Comparison of ENCODE assay signal across 8 cellular contexts in the genomic region with DNA sequence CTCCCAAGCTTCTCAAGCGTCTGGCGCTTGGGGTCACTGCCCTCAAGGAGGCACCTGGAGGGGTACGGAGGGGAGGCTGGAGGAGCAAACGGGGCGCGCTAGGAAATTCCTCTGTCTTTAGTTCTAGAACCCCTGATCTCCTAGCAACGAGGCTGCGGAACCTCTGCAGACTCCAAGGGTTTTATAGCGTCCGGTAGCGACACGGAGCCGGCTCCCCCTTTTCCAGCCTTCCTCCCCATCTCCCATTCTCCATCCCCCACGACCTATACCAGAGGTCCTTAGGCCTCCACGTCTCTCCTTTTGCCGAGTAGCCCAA. TPM values are rescaled to one million over a fixed set of nuclear protein-coding genes. Genes with fewer than 3 reads are reported as not detected.
A peak's percentile ranks its signal among the peaks of the same experiment; 100 is the strongest.
DNase-seq lines count a peak whose midpoint lies in the region; ATAC-seq, FAIRE-seq and TF ChIP-seq lines count a peak whose summit lies in the region.

No MANE protein-coding gene starts in this region.

- no peak for ATAC-seq in CD8-positive, alpha-beta T cell
- ATAC-seq in HG03139 (IDR thresholded peaks at IDR 0.05; ENCODE audit: unreplicated experiment): no peak
- no peak for ATAC-seq in GM21526 (IDR thresholded peaks at IDR 0.05; ENCODE audit: low FRiP score, unreplicated experiment)

- H4K20me1 ChIP-seq in OCI-LY3 (ENCODE audit: insufficient read depth, low read length) (no peaks in the 10 kb centered on the region), H1 (replicated peaks in 1 of 2; ENCODE audit: control insufficient read depth in 1 of 2, insufficient read depth in 2 of 2, low read length in 2 of 2) (peaks cover 0 to 5% of the 10 kb centered on the region in 2 experiments)

- peaks cover 9% of the 10 kb centered on the region for H3K79me1 ChIP-seq in H1 (ENCODE audit: low read depth, low read length)

- DNase-seq in CD8-positive, alpha-beta T cell: no peak
- DNase-seq in H1 (ENCODE audit: low read depth in 1 of 2, low spot score in 2 of 2): no peak
- DNase-seq in osteocyte (ENCODE audit: extremely low spot score, unreplicated experiment): no peak
- no peak for DNase-seq in DMS 273 (lab: John Stamatoyannopoulos, UW; ENCODE audit: unreplicated experiment)
- DNase-seq in dedifferentiated amniotic fluid mesenchymal stem cell (ENCODE audit: extremely low spot score): no peak

- 0 out of 3 replicates have a peak, but pooled peaks of 1 of the 2 experiments have one; percentile 55 for TF ChIP-seq POLR2A in H1 (IDR thresholded peaks at IDR 0.05; ENCODE audit: control extremely low read depth in 1 of 2, low read depth in 2 of 2, low read length in 2 of 2)

- H4K8ac ChIP-seq in H1 (ENCODE audit: extremely low read depth, insufficient read depth, low read length): peak overlapping the region; percentile 89; the same call in 1 of the 2 replicates

- no peak for TF ChIP-seq EP300 in H1 (IDR thresholded peaks at IDR 0.05; ENCODE audit: borderline replicate concordance in 1 of 2, low read depth in 2 of 2, low read length in 2 of 2)

- peaks cover 34% of the 10 kb centered on the region for H3K36me3 Mint-ChIP-seq in CD8-positive, alpha-beta T cell
- H3K36me3 Mint-ChIP-seq in osteocyte (ENCODE audit: unreplicated experiment): peaks cover 15% of the 10 kb centered on the region

- 37% methylated on average over 16 of the region's 16 CpGs; no CpG with 5 or more reads in 1 of the 2 experiments for WGBS in H1 (ENCODE audit: extremely low coverage in 1 of 2, insufficient coverage in 1 of 2, insufficient read length in 1 of 2, insufficient replicate concordance in 2 of 2, low coverage in 1 of 2, low lambda C conversion rate in 2 of 2, missing lambda C conversion rate in 1 of 2), 2 experiments

- H2BK15ac ChIP-seq in H1 (ENCODE audit: low read length): peak overlapping the region; percentile 99

- H3K4me1 Mint-ChIP-seq in CD8-positive, alpha-beta T cell (ENCODE audit: low read depth): peaks cover 26% of the 10 kb centered on the region
- H3K4me1 Mint-ChIP-seq in osteocyte (ENCODE audit: unreplicated experiment): peaks cover 16% of the 10 kb centered on the region

- TF ChIP-seq RAD21 in H1 (IDR thresholded peaks at IDR 0.05 in 1 of 2, conservative IDR thresholded peaks at IDR 0.05 in 1 of 2; ENCODE audit: low read depth in 2 of 2, low read length in 2 of 2): peak; percentile 31 to 41; a peak in 3 of 4 replicates

- H2BK12ac ChIP-seq in H1 (ENCODE audit: low read depth, low read length): peak overlapping the region; percentile 39; the same call in 1 of the 2 replicates

- H4K5ac ChIP-seq in H1 (ENCODE audit: insufficient read length, low read depth, low read length): peak overlapping the region; percentile 22

- peak overlapping the region; percentile 71 for H2BK5ac ChIP-seq in H1 (ENCODE audit: low read depth, low read length)

- no peaks in the 10 kb centered on the region for H3K27me3 Mint-ChIP-seq in CD8-positive, alpha-beta T cell (ENCODE audit: low read depth)
- no peaks in the 10 kb centered on the region for H3K27me3 Mint-ChIP-seq in osteocyte (ENCODE audit: unreplicated experiment)

- no peaks in the 10 kb centered on the region for H3K9me3 ChIP-seq in CD8-positive, alpha-beta T cell (ENCODE audit: low read length)
- no peaks in the 10 kb centered on the region for H3K9me3 ChIP-seq in OCI-LY3 (ENCODE audit: insufficient read depth, low read length)
- no peaks in the 10 kb centered on the region for H3K9me3 ChIP-seq in H1 (ENCODE audit: insufficient read depth in 2 of 2, low read depth in 1 of 2, low read length in 1 of 2)

- peak overlapping the region; percentile 98 for H3K4me2 ChIP-seq in OCI-LY3 (ENCODE audit: low read length)
- H3K4me2 ChIP-seq in H1 (ENCODE audit: insufficient read depth in 1 of 2, low read depth in 2 of 2, low read length in 2 of 2): peak overlapping the region; percentile 64 to 95

- CTCF ChIA-PET in CD8-positive, alpha-beta T cell (lab: Charles Lee): interaction anchor here (0.7 to 1.7 kb wide), 7 partner anchors 9 to 172 kb away, joined by 3 to 4 read pairs (median 3); a partner anchor contains a TSS
- CTCF ChIA-PET in H1 (lab: Charles Lee; ENCODE audit: partially characterized antibody): interaction anchor here (1.0 to 4.9 kb wide), 8 partner anchors 11 to 74 kb away, joined by 3 to 21 read pairs (median 6); a partner anchor contains a TSS

- H3K27me3 ChIP-seq in CD8-positive, alpha-beta T cell (ENCODE audit: insufficient read depth, low read length): no peaks in the 10 kb centered on the region
- H3K27me3 ChIP-seq in OCI-LY3 (ENCODE audit: low read depth, low read length) (no peaks in the 10 kb centered on the region), H1 (replicated peaks in 1 of 4; ENCODE audit: control insufficient read depth in 3 of 4, extremely low read depth in 1 of 4, insufficient read depth in 3 of 4, low read length in 3 of 4) (no peaks in the 10 kb centered on the region)

- no peak overlapping the region for H3K4me3 ChIP-seq in CD8-positive, alpha-beta T cell (ENCODE audit: low read depth, low read length)
- H3K4me3 ChIP-seq in OCI-LY3 (ENCODE audit: low read length): peak overlapping the region; percentile 84
- peak overlapping the region; percentile 8 to 89 (median 39); a peak in 6 of 8 replicates for H3K4me3 ChIP-seq in H1 (ENCODE audit: extremely low read depth in 1 of 4, insufficient read depth in 2 of 4, low read depth in 3 of 4, low read length in 4 of 4)

- H3K23ac ChIP-seq in H1 (ENCODE audit: insufficient read length): no peak overlapping the region

- peaks cover 8% of the 10 kb centered on the region; the same call in 1 of the 2 replicates for H3K23me2 ChIP-seq in H1 (ENCODE audit: low read depth, low read length)

- H4K91ac ChIP-seq in H1 (replicated peaks; ENCODE audit: insufficient read length, low read length): peak overlapping the region; percentile 15

- H3K9me3 Mint-ChIP-seq in CD8-positive, alpha-beta T cell: no peaks in the 10 kb centered on the region
- H3K9me3 Mint-ChIP-seq in osteocyte (ENCODE audit: unreplicated experiment): no peaks in the 10 kb centered on the region

- peak; percentile 7 for TF ChIP-seq CTCF in CD8-positive, alpha-beta T cell (IDR thresholded peaks at IDR 0.05)
- no peak for TF ChIP-seq CTCF in OCI-LY3 (IDR thresholded peaks at IDR 0.05; ENCODE audit: low read depth, low read length)
- TF ChIP-seq CTCF in H1 (IDR thresholded peaks at IDR 0.05; ENCODE audit: control extremely low read depth in 1 of 3, insufficient read depth in 1 of 3, low read depth in 1 of 3, low read length in 3 of 3): no peak
- no peak for TF ChIP-seq CTCF in osteocyte (IDR thresholded peaks at IDR 0.05)

- POLR2A ChIA-PET in CD8-positive, alpha-beta T cell (lab: Charles Lee): interaction anchor here (0.6 to 1.5 kb wide), 6 partner anchors 16 to 184 kb away, joined by 3 to 5 read pairs (median 4); a partner anchor contains a TSS
- POLR2A ChIA-PET in H1 (lab: Charles Lee; ENCODE audit: partially characterized antibody): interaction anchor here (0.6 to 3.7 kb wide), 20 partner anchors 9 to 210 kb away, joined by 3 to 11 read pairs (median 3); a partner anchor contains a TSS

- H3K79me2 ChIP-seq in OCI-LY3 (ENCODE audit: low read length): peaks cover 10% of the 10 kb centered on the region
- peaks cover 0 to 9% of the 10 kb centered on the region in 2 experiments; a peak in 2 of 4 replicates for H3K79me2 ChIP-seq in H1 (ENCODE audit: control insufficient read depth in 1 of 2, insufficient read depth in 2 of 2, low read length in 2 of 2)

- H2BK20ac ChIP-seq in H1 (ENCODE audit: low read length): peak overlapping the region; percentile 61; the same call in 1 of the 2 replicates

- H3K36me3 ChIP-seq in CD8-positive, alpha-beta T cell (ENCODE audit: insufficient read depth, low read length): peaks cover 22% of the 10 kb centered on the region
- no peaks in the 10 kb centered on the region for H3K36me3 ChIP-seq in OCI-LY3 (replicated peaks; ENCODE audit: low read depth, low read length)
- peaks cover 0 to 9% (median 4%) of the 10 kb centered on the region in 4 experiments; a peak in 5 of 8 replicates for H3K36me3 ChIP-seq in H1 (ENCODE audit: control insufficient read depth in 2 of 4, insufficient read depth in 4 of 4, low read length in 3 of 4)

- H3K4me1 ChIP-seq in CD8-positive, alpha-beta T cell (ENCODE audit: insufficient read depth, low read length): peaks cover 19% of the 10 kb centered on the region
- peaks cover 9% of the 10 kb centered on the region for H3K4me1 ChIP-seq in OCI-LY3 (ENCODE audit: low read length)
- peaks cover 0 to 7% (median 3%) of the 10 kb centered on the region in 4 experiments; a peak in 3 of 7 replicates for H3K4me1 ChIP-seq in H1 (replicated peaks in 1 of 4; ENCODE audit: control insufficient read depth in 3 of 4, insufficient read depth in 4 of 4, low read length in 3 of 4)

- H2BK120ac ChIP-seq in H1 (replicated peaks; ENCODE audit: low read depth, low read length): no peak overlapping the region

- H3K18ac ChIP-seq in H1 (ENCODE audit: extremely low read depth, low read length): peak overlapping the region; percentile 93

- peak overlapping the region; percentile 90 for H3K27ac ChIP-seq in CD8-positive, alpha-beta T cell (ENCODE audit: low read depth, low read length)
- H3K27ac ChIP-seq in OCI-LY3 (ENCODE audit: low read length): no peak overlapping the region
- no peak overlapping the region for H3K27ac ChIP-seq in H1 (ENCODE audit: low read depth, low read length)

- no peak for FAIRE-seq in H1 (lab: Jason Lieb, UNC)

- peak overlapping the region; percentile 94 for H3K4me3 Mint-ChIP-seq in CD8-positive, alpha-beta T cell
- peak overlapping the region; percentile 98 for H3K4me3 Mint-ChIP-seq in osteocyte (ENCODE audit: unreplicated experiment)

- no peak overlapping the region for H3K14ac ChIP-seq in H1 (ENCODE audit: insufficient read length)

- intact Hi-C loops in CD8-positive, alpha-beta T cell (cut with DNase I, micrococcal nuclease): loop anchor here (1.0 to 2.0 kb wide), 14 partner anchors 15 to 492 kb away; a partner anchor contains a TSS

- H3K9ac ChIP-seq in OCI-LY3 (ENCODE audit: low read length) (peak overlapping the region; percentile 28; the same call in 1 of the 2 replicates), H1 (replicated peaks in 1 of 4; ENCODE audit: extremely low read depth in 1 of 4, low read depth in 3 of 4, low read length in 3 of 4) (peak overlapping the region in 2 of 4 experiments; percentile 25 to 91; a peak in 2 of 7 replicates)

- H2AK5ac ChIP-seq in H1 (ENCODE audit: low read depth, low read length): 0 out of 2 replicates have a peak overlapping the region, but pooled peaks have one; percentile 53

- H3K27ac Mint-ChIP-seq in CD8-positive, alpha-beta T cell: peak overlapping the region; percentile 100
- H3K27ac Mint-ChIP-seq in osteocyte (ENCODE audit: unreplicated experiment): peak overlapping the region; percentile 99

- H3K4ac ChIP-seq in H1 (replicated peaks; ENCODE audit: insufficient read length, low read depth, low read length): no peak overlapping the region

- H2AFZ ChIP-seq in OCI-LY3 (ENCODE audit: low read depth, low read length): peak overlapping the region; percentile 82
- H2AFZ ChIP-seq in H1 (ENCODE audit: low read length): peak overlapping the region; percentile 100

- H3K56ac ChIP-seq in H1 (replicated peaks; ENCODE audit: insufficient read length, low read depth, low read length): no peak overlapping the region

RNA-seq across cellular contexts. Expression of a gene that starts 0.6 kb away (rescaled TPM):
- total RNA-seq in CD8-positive, alpha-beta T cell: 10 to 100 TPM; 24.5 to 26.4 TPM
- total RNA-seq in H1 (2021; fragmentation: NEBNext Ultra II Directional; extraction: Animal tissue kit (Norgen Biotek cat#: 25700)): 69.2 and 70.9 TPM in 2 replicates
- polyA plus RNA-seq in H1 (2011; rRNA removed): 140 and 190 TPM in 2 replicates
- polyA plus RNA-seq in H1 (2011; cell fraction: cytosol; rRNA removed): 121 TPM
- polyA plus RNA-seq in H1 (2011; cell fraction: nucleus; rRNA removed): 112 TPM
- 68.6 to 81.2 TPM (median 78.1 TPM) in 4 replicates for polyA plus RNA-seq in H1 (2012, experiment 1 of 2)
- polyA plus RNA-seq in H1 (2012, experiment 2 of 2): 94.9 TPM
- polyA plus RNA-seq in H1 (2013, experiment 1 of 2): 63.4 TPM
- polyA plus RNA-seq in H1 (2013, experiment 2 of 2): 67.9 TPM
- polyA minus RNA-seq in H1 (2011; rRNA and poly(A)+ RNA removed): 50.1 and 60.7 TPM in 2 replicates
- polyA minus RNA-seq in H1 (2011; cell fraction: cytosol; rRNA and poly(A)+ RNA removed): 63.3 TPM
- polyA minus RNA-seq in H1 (2011; cell fraction: nucleus; rRNA and poly(A)+ RNA removed): 28.2 TPM
- total RNA-seq in osteocyte: 104 and 108 TPM in 2 replicates

RNA-seq across cellular contexts. Expression of a gene that starts 35.7 kb away (rescaled TPM):
- not detected for total RNA-seq in CD8-positive, alpha-beta T cell
- total RNA-seq in H1 (2021; fragmentation: NEBNext Ultra II Directional; extraction: Animal tissue kit (Norgen Biotek cat#: 25700)): 43.5 and 46.6 TPM in 2 replicates
- polyA plus RNA-seq in H1 (2011; rRNA removed): 47.7 and 65.7 TPM in 2 replicates
- polyA plus RNA-seq in H1 (2011; cell fraction: cytosol; rRNA removed): 22.1 TPM
- polyA plus RNA-seq in H1 (2011; cell fraction: nucleus; rRNA removed): 51.2 TPM
- 31.1 to 59.1 TPM (median 54.7 TPM) in 4 replicates for polyA plus RNA-seq in H1 (2012, experiment 1 of 2)
- 45.0 TPM for polyA plus RNA-seq in H1 (2012, experiment 2 of 2)
- 104 TPM for polyA plus RNA-seq in H1 (2013, experiment 1 of 2)
- 87.1 TPM for polyA plus RNA-seq in H1 (2013, experiment 2 of 2)
- polyA minus RNA-seq in H1 (2011; rRNA and poly(A)+ RNA removed): 12.5 and 14.5 TPM in 2 replicates
- polyA minus RNA-seq in H1 (2011; cell fraction: cytosol; rRNA and poly(A)+ RNA removed): 27.9 TPM
- 17.1 TPM for polyA minus RNA-seq in H1 (2011; cell fraction: nucleus; rRNA and poly(A)+ RNA removed)
- 17.6 and 19.3 TPM in 2 replicates for total RNA-seq in osteocyte

RNA-seq across cellular contexts. Expression of a gene that starts 36.7 kb away (rescaled TPM):
- total RNA-seq in CD8-positive, alpha-beta T cell: not detected
- 17.8 and 18.6 TPM in 2 replicates for total RNA-seq in H1 (2021; fragmentation: NEBNext Ultra II Directional; extraction: Animal tissue kit (Norgen Biotek cat#: 25700))
- 14.1 and 14.5 TPM in 2 replicates for polyA plus RNA-seq in H1 (2011; rRNA removed)
- 11.6 TPM for polyA plus RNA-seq in H1 (2011; cell fraction: cytosol; rRNA removed)
- 14.1 TPM for polyA plus RNA-seq in H1 (2011; cell fraction: nucleus; rRNA removed)
- 12.6 to 24.9 TPM (median 23.4 TPM) in 4 replicates for polyA plus RNA-seq in H1 (2012, experiment 1 of 2)
- polyA plus RNA-seq in H1 (2012, experiment 2 of 2): 10.3 TPM
- 10.5 TPM for polyA plus RNA-seq in H1 (2013, experiment 1 of 2)
- polyA plus RNA-seq in H1 (2013, experiment 2 of 2): 10.8 TPM
- 1.0 and 1.4 TPM in 2 replicates for polyA minus RNA-seq in H1 (2011; rRNA and poly(A)+ RNA removed)
- 5.0 TPM for polyA minus RNA-seq in H1 (2011; cell fraction: cytosol; rRNA and poly(A)+ RNA removed)
- 5.7 TPM for polyA minus RNA-seq in H1 (2011; cell fraction: nucleus; rRNA and poly(A)+ RNA removed)
- total RNA-seq in osteocyte: 1.0 and 1.2 TPM in 2 replicates

RNA-seq across cellular contexts. Expression of a gene that starts 43.4 kb away (rescaled TPM):
- total RNA-seq in CD8-positive, alpha-beta T cell: 10 to 100 TPM; 74.2 to 81.1 TPM
- 1.9 and 2.9 TPM in 2 replicates for total RNA-seq in H1 (2021; fragmentation: NEBNext Ultra II Directional; extraction: Animal tissue kit (Norgen Biotek cat#: 25700))
- 1.9 and 4.3 TPM in 2 replicates for polyA plus RNA-seq in H1 (2011; rRNA removed)
- 4.8 TPM for polyA plus RNA-seq in H1 (2011; cell fraction: cytosol; rRNA removed)
- polyA plus RNA-seq in H1 (2011; cell fraction: nucleus; rRNA removed): 18.5 TPM
- 2.4 to 5.6 TPM (median 3.9 TPM) in 4 replicates for polyA plus RNA-seq in H1 (2012, experiment 1 of 2)
- polyA plus RNA-seq in H1 (2012, experiment 2 of 2): 1.9 TPM
- polyA plus RNA-seq in H1 (2013, experiment 1 of 2): 1.4 TPM
- 1.6 TPM for polyA plus RNA-seq in H1 (2013, experiment 2 of 2)
- polyA minus RNA-seq in H1 (2011; rRNA and poly(A)+ RNA removed): 6.9 and 15.2 TPM in 2 replicates
- 4.5 TPM for polyA minus RNA-seq in H1 (2011; cell fraction: cytosol; rRNA and poly(A)+ RNA removed)
- polyA minus RNA-seq in H1 (2011; cell fraction: nucleus; rRNA and poly(A)+ RNA removed): 3.7 TPM
- total RNA-seq in osteocyte: 150 and 157 TPM in 2 replicates

RNA-seq across cellular contexts. Expression of a gene that starts 47.7 kb away (rescaled TPM):
- total RNA-seq in CD8-positive, alpha-beta T cell: 10 to 100 TPM; 13.8 to 16.8 TPM
- 56.4 and 56.6 TPM in 2 replicates for total RNA-seq in H1 (2021; fragmentation: NEBNext Ultra II Directional; extraction: Animal tissue kit (Norgen Biotek cat#: 25700))
- polyA plus RNA-seq in H1 (2011; rRNA removed): 35.4 and 53.5 TPM in 2 replicates
- 61.5 TPM for polyA plus RNA-seq in H1 (2011; cell fraction: cytosol; rRNA removed)
- 143 TPM for polyA plus RNA-seq in H1 (2011; cell fraction: nucleus; rRNA removed)
- polyA plus RNA-seq in H1 (2012, experiment 1 of 2): 53.2 to 67.0 TPM (median 62.3 TPM) in 4 replicates
- 60.2 TPM for polyA plus RNA-seq in H1 (2012, experiment 2 of 2)
- 43.2 TPM for polyA plus RNA-seq in H1 (2013, experiment 1 of 2)
- 44.5 TPM for polyA plus RNA-seq in H1 (2013, experiment 2 of 2)
- polyA minus RNA-seq in H1 (2011; rRNA and poly(A)+ RNA removed): 5.8 and 8.3 TPM in 2 replicates
- polyA minus RNA-seq in H1 (2011; cell fraction: cytosol; rRNA and poly(A)+ RNA removed): 19.6 TPM
- polyA minus RNA-seq in H1 (2011; cell fraction: nucleus; rRNA and poly(A)+ RNA removed): 30.1 TPM
- 26.4 and 29.1 TPM in 2 replicates for total RNA-seq in osteocyte

Comparison
In these comparisons a context has a peak if more than half of its experiments do, and no peak if none do; other contexts are left out.
1. RNA of a gene that starts 35.7 kb away (total RNA-seq): 43.5 to 46.6 TPM in H1 and 17.6 to 19.3 TPM in osteocyte; not detected in CD8-positive, alpha-beta T cell; every median in the first group is over 10 times any median in the second.